Comparison of ENCODE assay signal across 12 cellular contexts in the genomic region with DNA sequence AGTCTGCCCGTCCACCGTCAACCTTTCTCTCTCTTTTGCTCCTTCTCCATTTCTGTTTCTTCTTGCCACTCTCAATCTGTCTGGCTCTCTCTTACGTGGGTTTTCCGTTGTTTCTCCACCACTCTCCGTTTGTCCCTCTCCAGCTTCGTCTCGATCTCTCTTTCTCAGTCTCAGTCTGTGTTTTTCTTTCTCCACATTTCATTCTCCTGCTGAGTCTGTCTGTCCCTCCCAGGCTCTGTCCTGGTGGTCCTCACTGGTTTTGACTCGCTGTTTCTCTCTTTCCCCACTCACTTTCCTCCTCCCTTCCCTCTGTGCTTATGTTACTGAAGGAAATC.
DNase-seq lines count a peak whose midpoint lies in the region; TF ChIP-seq lines count a peak whose summit lies in the region.
"Had no signal": no experiment of that assay in that cellular context is flagged by ENCODE, and none has a peak within 500 bp of the region (broad histone marks: within the 10 kb centered on the region; RNA-seq: fewer than 3 reads in every experiment).

No MANE protein-coding gene starts in this region.

- H3K4me1 ChIP-seq in tibial artery = peaks cover 0 to 26% (median 23%) of the 10 kb centered on the region in 4 donors

- H3K4me3 Mint-ChIP-seq in dendritic cell treated with granulocyte-macrophage colony-stimulating factor and Interleukin-4, amounts not matched to agents 40 ng/mL and 50 ng/mL, for 4 days = no peak overlapping the region
- H3K4me3 Mint-ChIP-seq in mesothelial cell of epicardium = no peak overlapping the region
- H3K4me3 Mint-ChIP-seq: activated naive CD4-positive, alpha-beta T cell treated with anti-CD3 and anti-CD28 coated beads, Interleukin-2, amount 50 U/mL, for 24 hours; T-helper 17 cell had no signal

- H3K4me1 Mint-ChIP-seq in dendritic cell treated with granulocyte-macrophage colony-stimulating factor and Interleukin-4, amounts not matched to agents 40 ng/mL and 50 ng/mL, for 4 days (ENCODE audit: low read depth) = peaks cover 17% of the 10 kb centered on the region
- peaks cover 34% of the 10 kb centered on the region for H3K4me1 Mint-ChIP-seq in mesothelial cell of epicardium
- H3K4me1 Mint-ChIP-seq: activated naive CD4-positive, alpha-beta T cell treated with anti-CD3 and anti-CD28 coated beads, Interleukin-2, amount 50 U/mL, for 24 hours had no signal

- no peaks in the 10 kb centered on the region for H3K9me3 ChIP-seq in tibial artery

- in situ Hi-C loops in GM13976 (cut with MboI; ENCODE audit: low sequenced_read_pairs, unreplicated experiment) = no loop called here

- intact Hi-C loops in dendritic cell treated with granulocyte-macrophage colony-stimulating factor and Interleukin-4, amounts not matched to agents 40 ng/mL and 50 ng/mL, for 4 days (cut with micrococcal nuclease) = no loop called here
- intact Hi-C loops in tibial artery (cut with DNase I; ENCODE audit: low total_unique reads) (loop anchor here (5.0 kb wide), 1 partner anchor 71 kb away; no protein-coding TSS in a partner anchor), dorsolateral prefrontal cortex (cut with DNase I) (no loop called here)

- peak overlapping the region; percentile 8 for H3K27ac Mint-ChIP-seq in dendritic cell treated with granulocyte-macrophage colony-stimulating factor and Interleukin-4, amounts not matched to agents 40 ng/mL and 50 ng/mL, for 4 days
- H3K27ac Mint-ChIP-seq in mesothelial cell of epicardium = peak overlapping the region; percentile 97
- H3K27ac Mint-ChIP-seq: activated naive CD4-positive, alpha-beta T cell treated with anti-CD3 and anti-CD28 coated beads, Interleukin-2, amount 50 U/mL, for 24 hours had no signal

- DNase-seq in RWPE1 (ENCODE audit: low spot score) (no peak), mesothelial cell of epicardium (ENCODE audit: low spot score in 2 of 2, unreplicated experiment in 2 of 2) (no peak), tibial artery (no peak), GM13976 (ENCODE audit: low spot score) (no peak), dorsolateral prefrontal cortex (no peak), dermis blood vessel endothelial cell (no peak), GF-D8 (lab: John Stamatoyannopoulos, UW) (no peak)
- DNase-seq: activated CD4-positive, alpha-beta T cell treated with anti-CD3 and anti-CD28 coated beads, Interleukin-2, amount 50 U/mL, for 4 hours; MM.1S; T-helper 17 cell had no signal

- TF ChIP-seq CTCF in RWPE1 (conservative IDR thresholded peaks at IDR 0.05; ENCODE audit: low read depth) = no peak
- no peak for TF ChIP-seq CTCF in mesothelial cell of epicardium (IDR thresholded peaks at IDR 0.05; ENCODE audit: unreplicated experiment)
- TF ChIP-seq CTCF in tibial artery (IDR thresholded peaks at IDR 0.05) = no peak
- no peak for TF ChIP-seq CTCF in GM13976 (IDR thresholded peaks at IDR 0.05; ENCODE audit: borderline replicate concordance, control extremely low read depth, extremely low read depth, insufficient read depth, missing control alignments)
- TF ChIP-seq CTCF in dorsolateral prefrontal cortex (IDR thresholded peaks at IDR 0.05 in 54 of 56, conservative IDR thresholded peaks at IDR 0.05 in 2 of 56; ENCODE audit: low read depth in 1 of 56, partially characterized antibody in 56 of 56) = no peak

- POLR2A ChIA-PET in RWPE1 (lab: Yijun Ruan, JAX; ENCODE audit: low non-redundant PET) = no interaction called here

- no peaks in the 10 kb centered on the region for H3K27me3 ChIP-seq in tibial artery
- H3K27me3 ChIP-seq in dorsolateral prefrontal cortex = peaks cover 0 to 15% (median 0%) of the 10 kb centered on the region in 45 donors

- peak overlapping the region; percentile 91 for H3K27ac ChIP-seq in RWPE1
- H3K27ac ChIP-seq in tibial artery = peak overlapping the region; percentile 77 to 89
- H3K27ac ChIP-seq in dorsolateral prefrontal cortex = peak overlapping the region in 12 of 59 donors; percentile 2 to 68 (median 35)

- no peaks in the 10 kb centered on the region for H3K9me3 Mint-ChIP-seq in dendritic cell treated with granulocyte-macrophage colony-stimulating factor and Interleukin-4, amounts not matched to agents 40 ng/mL and 50 ng/mL, for 4 days
- H3K9me3 Mint-ChIP-seq in mesothelial cell of epicardium = no peaks in the 10 kb centered on the region
- H3K9me3 Mint-ChIP-seq: activated naive CD4-positive, alpha-beta T cell treated with anti-CD3 and anti-CD28 coated beads, Interleukin-2, amount 50 U/mL, for 24 hours had no signal

- CTCF ChIA-PET in RWPE1 (lab: Yijun Ruan, JAX) = no interaction called here

- H3K4me3 ChIP-seq in tibial artery (peak overlapping the region; percentile 5 to 31), dorsolateral prefrontal cortex (peak overlapping the region in 4 of 59 donors; percentile 6 to 14 (median 12))

- H3K36me3 Mint-ChIP-seq in dendritic cell treated with granulocyte-macrophage colony-stimulating factor and Interleukin-4, amounts not matched to agents 40 ng/mL and 50 ng/mL, for 4 days (ENCODE audit: low read depth) = no peaks in the 10 kb centered on the region
- H3K36me3 Mint-ChIP-seq in mesothelial cell of epicardium = no peaks in the 10 kb centered on the region
- H3K36me3 Mint-ChIP-seq: activated naive CD4-positive, alpha-beta T cell treated with anti-CD3 and anti-CD28 coated beads, Interleukin-2, amount 50 U/mL, for 24 hours had no signal

- peaks cover 21% of the 10 kb centered on the region for H3K27me3 Mint-ChIP-seq in dendritic cell treated with granulocyte-macrophage colony-stimulating factor and Interleukin-4, amounts not matched to agents 40 ng/mL and 50 ng/mL, for 4 days
- no peaks in the 10 kb centered on the region for H3K27me3 Mint-ChIP-seq in mesothelial cell of epicardium (ENCODE audit: low read depth)
- H3K27me3 Mint-ChIP-seq: activated naive CD4-positive, alpha-beta T cell treated with anti-CD3 and anti-CD28 coated beads, Interleukin-2, amount 50 U/mL, for 24 hours had no signal

- no peaks in the 10 kb centered on the region for H3K36me3 ChIP-seq in tibial artery
